ENCODE assay signal across 22 cellular contexts in genomic region chr20:20552076-20552475, GRCh38.
DNase-seq lines count a peak whose midpoint lies in the region; ATAC-seq lines count a peak whose summit lies in the region.
"Had no signal": no experiment of that assay in that cellular context is flagged by ENCODE, and none has a peak within 500 bp of the region (broad histone marks: within the 10 kb centered on the region; RNA-seq: fewer than 3 reads in every experiment).

No MANE protein-coding gene starts in this region.

- no peak overlapping the region for H3K4me3 Mint-ChIP-seq in stimulated activated naive B cell treated with anti-CD40 and anti-IgM and Interleukin-4, amounts not matched to agents 10 μg/mL and 1 μg/mL and 100 μg/mL, for 72 hours
- H3K4me3 Mint-ChIP-seq: activated CD4-positive, alpha-beta T cell treated with anti-CD3 and anti-CD28 coated beads for 36 hours; activated CD8-positive, alpha-beta memory T cell treated with anti-CD3 and anti-CD28 coated beads, Interleukin-2, amount 10 ng/mL, durations not matched to agents 7 days and 5 days; mesothelial cell of epicardium; nephron progenitor cell had no signal

- peaks cover 8 to 13% of the 10 kb centered on the region in 2 donors for H3K4me1 Mint-ChIP-seq in stimulated activated naive B cell treated with anti-CD40 and anti-IgM and Interleukin-4, amounts not matched to agents 10 μg/mL and 1 μg/mL and 100 μg/mL, for 72 hours
- H3K4me1 Mint-ChIP-seq: nephron progenitor cell had no signal

- intact Hi-C loops in posterior vena cava (cut with DNase I) = no loop called here

- no peak overlapping the region for H3K27ac Mint-ChIP-seq in stimulated activated naive B cell treated with anti-CD40 and anti-IgM and Interleukin-4, amounts not matched to agents 10 μg/mL and 1 μg/mL and 100 μg/mL, for 72 hours
- H3K27ac Mint-ChIP-seq: activated CD4-positive, alpha-beta T cell treated with anti-CD3 and anti-CD28 coated beads for 36 hours; activated CD8-positive, alpha-beta memory T cell treated with anti-CD3 and anti-CD28 coated beads, Interleukin-2, amount 10 ng/mL, durations not matched to agents 7 days and 5 days; mesothelial cell of epicardium; nephron progenitor cell had no signal

- no peak for ATAC-seq in stimulated activated naive B cell treated with anti-CD40 and anti-IgM and Interleukin-4, amounts not matched to agents 10 μg/mL and 1 μg/mL and 100 μg/mL, for 72 hours (replicated peaks)
- ATAC-seq: activated CD4-positive, alpha-beta T cell treated with anti-CD3 and anti-CD28 coated beads for 36 hours; activated CD8-positive, alpha-beta memory T cell treated with anti-CD3 and anti-CD28 coated beads, Interleukin-2, amount 10 ng/mL, durations not matched to agents 7 days and 5 days; gastroesophageal sphincter had no signal

- peak; percentile 60 for DNase-seq in COLO668 (lab: John Stamatoyannopoulos, UW; ENCODE audit: unreplicated experiment)
- DNase-seq in NCI-H1417 treated with DMSO at 0.1 percent for 48 hours (lab: John Stamatoyannopoulos, UW) = peak; percentile 98
- peak; percentile 62 to 83 for DNase-seq in NCI-H446 (lab: John Stamatoyannopoulos, UW)
- DNase-seq in SHP77 (lab: John Stamatoyannopoulos, UW) = peak; percentile 62 to 80
- no peak for DNase-seq in stimulated activated naive B cell treated with anti-CD40 and anti-IgM and Interleukin-4, amounts not matched to agents 10 μg/mL and 1 μg/mL and 100 μg/mL, for 72 hours
- DNase-seq in NK-92 (lab: John Stamatoyannopoulos, UW; ENCODE audit: unreplicated experiment) = no peak
- DNase-seq in SIG-M5 (lab: John Stamatoyannopoulos, UW) = no peak
- DNase-seq in posterior vena cava (ENCODE audit: low spot score) = no peak
- DNase-seq: activated CD4-positive, alpha-beta T cell treated with anti-CD3 and anti-CD28 coated beads for 36 hours; activated CD8-positive, alpha-beta memory T cell treated with anti-CD3 and anti-CD28 coated beads, Interleukin-2, amount 10 ng/mL, durations not matched to agents 7 days and 5 days; adrenal gland; erythroblast; GOT3; Kasumi-1; left colon; NCI-H187 treated with DMSO at 0.1 percent for 48 hours; nephron progenitor cell; OCI-M1; T1000; testis had no signal

- peaks cover 8 to 18% of the 10 kb centered on the region in 2 donors for H3K36me3 Mint-ChIP-seq in stimulated activated naive B cell treated with anti-CD40 and anti-IgM and Interleukin-4, amounts not matched to agents 10 μg/mL and 1 μg/mL and 100 μg/mL, for 72 hours

- H3K9me3 Mint-ChIP-seq in stimulated activated naive B cell treated with anti-CD40 and anti-IgM and Interleukin-4, amounts not matched to agents 10 μg/mL and 1 μg/mL and 100 μg/mL, for 72 hours = peaks cover 0 to 3% of the 10 kb centered on the region in 2 donors

- no peaks in the 10 kb centered on the region for H3K27me3 Mint-ChIP-seq in stimulated activated naive B cell treated with anti-CD40 and anti-IgM and Interleukin-4, amounts not matched to agents 10 μg/mL and 1 μg/mL and 100 μg/mL, for 72 hours
- H3K27me3 Mint-ChIP-seq: activated CD4-positive, alpha-beta T cell treated with anti-CD3 and anti-CD28 coated beads for 36 hours; activated CD8-positive, alpha-beta memory T cell treated with anti-CD3 and anti-CD28 coated beads, Interleukin-2, amount 10 ng/mL, durations not matched to agents 7 days and 5 days had no signal

Comparison
In these comparisons a context has a peak if more than half of its experiments do, and no peak if none do; other contexts are left out.
1. DNase-seq: peak in COLO668 (single experiment), NCI-H1417 treated with DMSO at 0.1 percent for 48 hours (single experiment), NCI-H446 (2 of 2) and SHP77 (2 of 2); none in stimulated activated naive B cell treated with anti-CD40 and anti-IgM and Interleukin-4, amounts not matched to agents 10 μg/mL and 1 μg/mL and 100 μg/mL, for 72 hours (single experiment), NK-92 (single experiment), SIG-M5 (single experiment) and posterior vena cava (single experiment).